8 cellular contexts compared by ENCODE assay signal in the genomic region with DNA sequence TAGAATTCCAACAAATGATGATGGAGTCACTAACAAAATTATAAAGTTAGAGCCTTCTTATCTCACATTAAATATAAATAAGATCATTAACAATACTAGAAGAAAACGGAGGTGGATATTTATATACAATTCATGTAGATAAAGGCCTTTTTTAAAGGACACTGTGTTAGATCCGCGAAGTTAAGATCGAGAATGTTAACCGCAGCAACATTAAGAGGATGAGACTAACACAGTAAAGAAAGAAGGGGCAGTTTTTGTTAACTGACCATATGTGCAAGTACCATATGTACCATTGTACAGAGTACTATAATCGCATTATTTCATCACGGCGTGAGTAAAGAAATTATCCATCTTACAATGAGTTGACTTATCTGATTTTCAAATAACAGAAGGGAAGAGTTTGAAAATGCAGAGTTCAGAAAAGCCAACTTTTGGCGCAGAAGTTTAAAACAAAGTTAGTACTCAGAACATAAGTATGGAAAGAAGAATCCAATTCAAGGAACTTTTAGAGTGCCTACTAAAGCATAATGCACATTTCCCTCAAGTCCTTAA. TPM values are rescaled to one million over a fixed set of nuclear protein-coding genes. Genes with fewer than 3 reads are reported as not detected.
A peak's percentile ranks its signal among the peaks of the same experiment; 100 is the strongest.
DNase-seq lines count a peak whose midpoint lies in the region; ATAC-seq, FAIRE-seq and TF ChIP-seq lines count a peak whose summit lies in the region.

No MANE protein-coding gene starts in this region.

- no peak overlapping the region for H3K27ac Mint-ChIP-seq in osteocyte (ENCODE audit: unreplicated experiment)

- H3K9me3 ChIP-seq in endocrine pancreas (ENCODE audit: control insufficient read depth, low read length) = no peaks in the 10 kb centered on the region

- no peak overlapping the region for H3K9ac ChIP-seq in endocrine pancreas (ENCODE audit: control insufficient read depth, insufficient read depth, low read length)

- H3K9me3 Mint-ChIP-seq in osteocyte (ENCODE audit: unreplicated experiment) = peaks cover 24% of the 10 kb centered on the region

- H3K27me3 ChIP-seq in endocrine pancreas (ENCODE audit: control insufficient read depth, insufficient read depth, low read length) = no peaks in the 10 kb centered on the region

- H3K27me3 Mint-ChIP-seq in osteocyte (ENCODE audit: unreplicated experiment) = peaks cover 6% of the 10 kb centered on the region

- H3K4me3 ChIP-seq in endocrine pancreas (ENCODE audit: control insufficient read depth, insufficient read depth, low read length) = peak overlapping the region; percentile 85

- peak overlapping the region; percentile 94 for H3K4me3 Mint-ChIP-seq in osteocyte (ENCODE audit: unreplicated experiment)

- peaks cover 31% of the 10 kb centered on the region for H3K4me1 Mint-ChIP-seq in osteocyte (ENCODE audit: unreplicated experiment)

- no peak for DNase-seq in D721Med (ENCODE audit: insufficient read length, low spot score)
- peak; percentile 80 for DNase-seq in NCI-H82 treated with DMSO at 0.1 percent for 48 hours (lab: John Stamatoyannopoulos, UW; ENCODE audit: unreplicated experiment)
- DNase-seq in osteocyte (ENCODE audit: extremely low spot score, unreplicated experiment) = no peak
- DNase-seq in 8988T = no peak
- DNase-seq in activated gamma-delta T cell treated with Interleukin-2 at 50 U/mL for 16 hours = no peak

- H3K36me3 ChIP-seq in endocrine pancreas (ENCODE audit: control insufficient read depth, insufficient read depth, low read length) = no peaks in the 10 kb centered on the region

- ATAC-seq in HG03342 (IDR thresholded peaks at IDR 0.05; ENCODE audit: unreplicated experiment) (no peak), GM19328 (IDR thresholded peaks at IDR 0.05; ENCODE audit: unreplicated experiment) (no peak)

- no peak for TF ChIP-seq CTCF in D721Med (IDR thresholded peaks at IDR 0.05; ENCODE audit: insufficient read depth, missing control alignments)
- TF ChIP-seq CTCF in osteocyte (IDR thresholded peaks at IDR 0.05) = no peak

- peaks cover 4% of the 10 kb centered on the region for H3K4me1 ChIP-seq in endocrine pancreas (ENCODE audit: control insufficient read depth, insufficient read depth, low read length)

- H3K36me3 Mint-ChIP-seq in osteocyte (ENCODE audit: unreplicated experiment) = peaks cover 3% of the 10 kb centered on the region

- peak; percentile 63 for FAIRE-seq in D721Med (lab: Jason Lieb, UNC)

RNA-seq across cellular contexts. Expression of a gene that starts 1.4 kb away (rescaled TPM):
- total RNA-seq in osteocyte = 16.6 TPM in 2 replicates
